11 cellular contexts compared by ENCODE assay signal in the genomic region with DNA sequence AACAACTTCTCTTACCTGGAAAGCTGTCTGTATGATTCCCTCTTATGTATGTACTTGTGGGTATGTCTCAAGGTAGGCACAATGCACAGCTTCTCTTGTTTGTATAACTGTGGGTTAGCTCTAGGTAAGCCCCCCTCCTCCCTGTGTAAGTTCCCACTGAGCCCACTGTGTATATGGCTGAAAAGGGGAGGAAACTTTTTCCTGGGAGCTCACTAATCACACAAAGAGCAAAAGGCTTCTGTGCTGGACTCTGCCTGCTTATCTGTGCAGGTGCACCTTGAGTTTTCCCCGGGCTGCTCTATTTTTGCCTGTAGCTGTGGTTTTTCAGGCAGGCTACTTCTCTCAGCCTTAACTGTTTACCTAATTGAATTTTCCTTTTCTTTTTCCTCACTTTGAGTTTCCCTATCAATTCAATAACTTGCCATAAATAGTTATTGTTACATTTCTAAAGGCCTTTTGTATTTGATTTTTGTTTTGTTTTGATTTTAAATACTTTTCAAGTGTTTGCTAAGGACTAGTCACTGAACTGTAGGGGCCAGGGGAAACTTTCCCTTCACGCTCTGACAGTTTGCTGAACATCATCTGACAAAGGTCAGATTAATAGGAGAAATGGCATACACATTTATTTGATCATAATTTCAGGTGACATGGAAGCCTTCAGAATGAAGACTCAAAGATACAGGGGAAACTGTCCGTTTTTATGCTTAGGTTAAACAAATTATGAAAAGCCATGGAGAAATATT.
DNase-seq lines count a peak whose midpoint lies in the region; ATAC-seq lines count a peak whose summit lies in the region.
"Had no signal": no experiment of that assay in that cellular context is flagged by ENCODE, and none has a peak within 500 bp of the region (broad histone marks: within the 10 kb centered on the region; RNA-seq: fewer than 3 reads in every experiment).

No MANE protein-coding gene starts in this region.

- peak; percentile 8 for DNase-seq in DMS79 treated with DMSO at 0.1 percent for 48 hours (lab: John Stamatoyannopoulos, UW)
- DNase-seq in DMS79 (lab: John Stamatoyannopoulos, UW): no peak
- peak; percentile 44 for DNase-seq in SK-N-DZ (ENCODE audit: low spot score)
- peak; percentile 42 for DNase-seq in retina
- no peak for DNase-seq in SHP77 treated with DMSO at 0.1 percent for 48 hours (lab: John Stamatoyannopoulos, UW)
- no peak for DNase-seq in NCI-H1048 (lab: John Stamatoyannopoulos, UW)
- DNase-seq in GM19238 (ENCODE audit: insufficient read length, low spot score): no peak
- DNase-seq: NCI-H1930, RPMI8226, T1000 had no signal

- ATAC-seq in HG03060 (IDR thresholded peaks at IDR 0.05; ENCODE audit: low read depth, unreplicated experiment): peak; percentile 46

Comparison
In these comparisons a context has a peak if more than half of its experiments do, and no peak if none do; other contexts are left out.
1. DNase-seq: peak in DMS79 treated with DMSO at 0.1 percent for 48 hours (single experiment), SK-N-DZ (single experiment) and retina (single experiment); none in DMS79 (single experiment), SHP77 treated with DMSO at 0.1 percent for 48 hours (single experiment), NCI-H1048 (single experiment) and GM19238 (single experiment).